Comparison of ENCODE assay signal across 20 cellular contexts in the genomic region with DNA sequence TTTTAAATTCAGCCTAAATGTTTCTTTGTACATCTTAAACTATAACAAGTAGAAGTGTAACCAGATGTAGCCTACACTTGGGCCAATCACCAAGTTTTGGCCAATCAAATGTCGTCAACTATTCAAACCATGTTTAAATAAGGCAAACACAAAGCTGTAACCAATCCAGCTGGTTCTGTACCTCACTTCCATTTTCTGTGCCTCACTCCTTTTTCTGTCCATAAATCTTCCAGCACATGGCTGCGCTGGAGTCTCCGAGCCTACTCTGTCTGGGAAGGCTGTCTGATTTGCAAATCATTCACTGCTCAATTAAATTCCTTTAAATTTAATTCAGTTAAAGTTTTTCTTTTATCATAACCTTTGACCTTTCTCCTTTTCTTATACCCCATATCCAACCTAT.
"Had no signal": no experiment of that assay in that cellular context is flagged by ENCODE, and none has a peak within 500 bp of the region (broad histone marks: within the 10 kb centered on the region; RNA-seq: fewer than 3 reads in every experiment).

No MANE protein-coding gene starts in this region.

- H3K36me3 Mint-ChIP-seq: activated CD8-positive, alpha-beta memory T cell treated with anti-CD3 and anti-CD28 coated beads, Interleukin-2, amount 10 ng/mL, durations not matched to agents 7 days and 5 days; activated naive CD8-positive, alpha-beta T cell treated with anti-CD3 and anti-CD28 coated beads, Interleukin-2, amount 10 ng/mL, durations not matched to agents 7 days and 5 days; natural killer cell; stimulated activated effector memory CD8-positive, alpha-beta T cell treated with anti-CD3 and anti-CD28 coated beads, Interleukin-12 subunit alpha, Interleukin-12 subunit beta, amount 100 ng/mL, for 72 hours had no signal

- H3K9me3 Mint-ChIP-seq: activated CD4-positive, alpha-beta memory T cell treated with anti-CD3 and anti-CD28 coated beads, Interleukin-2, amount 10 ng/mL, durations not matched to agents 7 days and 5 days; activated naive CD8-positive, alpha-beta T cell treated with anti-CD3 and anti-CD28 coated beads, Interleukin-2, amount 10 ng/mL, durations not matched to agents 7 days and 5 days; activated T-helper 17 cell treated with anti-CD3 and anti-CD28 coated beads, Interleukin-2, amount 50 U/mL, for 72 hours; effector memory CD8-positive, alpha-beta T cell; natural killer cell; stimulated activated effector memory CD8-positive, alpha-beta T cell treated with anti-CD3 and anti-CD28 coated beads, Interleukin-12 subunit alpha, Interleukin-12 subunit beta, amount 100 ng/mL, for 72 hours had no signal

- ATAC-seq: activated CD8-positive, alpha-beta memory T cell treated with anti-CD3 and anti-CD28 coated beads, Interleukin-2, amount 10 ng/mL, durations not matched to agents 7 days and 5 days; activated T-helper 17 cell treated with anti-CD3 and anti-CD28 coated beads, Interleukin-2, amount 50 U/mL, for 72 hours; effector memory CD8-positive, alpha-beta T cell; natural killer cell; stimulated activated effector memory CD8-positive, alpha-beta T cell treated with anti-CD3 and anti-CD28 coated beads, Interleukin-12 subunit alpha, Interleukin-12 subunit beta, amount 100 ng/mL, for 72 hours had no signal

- H3K27me3 ChIP-seq: foreskin keratinocyte, neutrophil, sigmoid colon had no signal

- H3K27ac Mint-ChIP-seq: activated CD4-positive, alpha-beta memory T cell treated with anti-CD3 and anti-CD28 coated beads, Interleukin-2, amount 10 ng/mL, durations not matched to agents 7 days and 5 days; activated CD8-positive, alpha-beta memory T cell treated with anti-CD3 and anti-CD28 coated beads, Interleukin-2, amount 10 ng/mL, durations not matched to agents 7 days and 5 days; activated naive CD8-positive, alpha-beta T cell treated with anti-CD3 and anti-CD28 coated beads, Interleukin-2, amount 10 ng/mL, durations not matched to agents 7 days and 5 days; activated T-helper 17 cell treated with anti-CD3 and anti-CD28 coated beads, Interleukin-2, amount 50 U/mL, for 72 hours; natural killer cell had no signal

- H3K4me1 ChIP-seq: foreskin keratinocyte, parathyroid adenoma, sigmoid colon had no signal

- H3K27me3 Mint-ChIP-seq: activated CD8-positive, alpha-beta memory T cell treated with anti-CD3 and anti-CD28 coated beads, Interleukin-2, amount 10 ng/mL, durations not matched to agents 7 days and 5 days; activated naive CD8-positive, alpha-beta T cell treated with anti-CD3 and anti-CD28 coated beads, Interleukin-2, amount 10 ng/mL, durations not matched to agents 7 days and 5 days; activated T-helper 17 cell treated with anti-CD3 and anti-CD28 coated beads, Interleukin-2, amount 50 U/mL, for 72 hours; effector memory CD8-positive, alpha-beta T cell had no signal

- H3K9ac ChIP-seq: parathyroid adenoma had no signal

- H3K4me1 Mint-ChIP-seq: activated T-helper 17 cell treated with anti-CD3 and anti-CD28 coated beads, Interleukin-2, amount 50 U/mL, for 72 hours; stimulated activated effector memory CD8-positive, alpha-beta T cell treated with anti-CD3 and anti-CD28 coated beads, Interleukin-12 subunit alpha, Interleukin-12 subunit beta, amount 100 ng/mL, for 72 hours had no signal

- H3K27ac ChIP-seq: foreskin keratinocyte, neutrophil, parathyroid adenoma, sigmoid colon had no signal

- H2AFZ ChIP-seq: parathyroid adenoma had no signal

- DNase-seq: activated CD4-positive, alpha-beta memory T cell treated with anti-CD3 and anti-CD28 coated beads, Interleukin-2, amount 10 ng/mL, durations not matched to agents 7 days and 5 days; activated CD4-positive, alpha-beta T cell treated with anti-CD3 and anti-CD28 coated beads for 48 hours; activated CD4-positive, CD25-positive, alpha-beta regulatory T cell; activated CD8-positive, alpha-beta memory T cell treated with anti-CD3 and anti-CD28 coated beads, Interleukin-2, amount 10 ng/mL, durations not matched to agents 7 days and 5 days; activated naive CD4-positive, alpha-beta T cell; activated naive CD8-positive, alpha-beta T cell treated with anti-CD3 and anti-CD28 coated beads, Interleukin-2, amount 10 ng/mL, durations not matched to agents 7 days and 5 days; amygdala; effector memory CD8-positive, alpha-beta T cell; hypothalamus; mesenchymal stem cell; natural killer cell; sigmoid colon; stimulated activated CD4-positive, alpha-beta T cell treated with anti-CD3 and anti-CD28 coated beads, Interleukin-4, amount 100 ng/mL, for 24 hours; T1000 had no signal

- FAIRE-seq: keratinocyte had no signal

- H3K9me3 ChIP-seq: neutrophil, sigmoid colon had no signal

- H3K36me3 ChIP-seq: neutrophil, sigmoid colon had no signal

- H3K4me3 ChIP-seq: sigmoid colon had no signal

- H3K4me3 Mint-ChIP-seq: activated CD4-positive, alpha-beta memory T cell treated with anti-CD3 and anti-CD28 coated beads, Interleukin-2, amount 10 ng/mL, durations not matched to agents 7 days and 5 days; activated CD8-positive, alpha-beta memory T cell treated with anti-CD3 and anti-CD28 coated beads, Interleukin-2, amount 10 ng/mL, durations not matched to agents 7 days and 5 days; activated naive CD8-positive, alpha-beta T cell treated with anti-CD3 and anti-CD28 coated beads, Interleukin-2, amount 10 ng/mL, durations not matched to agents 7 days and 5 days; activated T-helper 17 cell treated with anti-CD3 and anti-CD28 coated beads, Interleukin-2, amount 50 U/mL, for 72 hours; effector memory CD8-positive, alpha-beta T cell; natural killer cell; stimulated activated effector memory CD8-positive, alpha-beta T cell treated with anti-CD3 and anti-CD28 coated beads, Interleukin-12 subunit alpha, Interleukin-12 subunit beta, amount 100 ng/mL, for 72 hours had no signal
